In the genomic region with DNA sequence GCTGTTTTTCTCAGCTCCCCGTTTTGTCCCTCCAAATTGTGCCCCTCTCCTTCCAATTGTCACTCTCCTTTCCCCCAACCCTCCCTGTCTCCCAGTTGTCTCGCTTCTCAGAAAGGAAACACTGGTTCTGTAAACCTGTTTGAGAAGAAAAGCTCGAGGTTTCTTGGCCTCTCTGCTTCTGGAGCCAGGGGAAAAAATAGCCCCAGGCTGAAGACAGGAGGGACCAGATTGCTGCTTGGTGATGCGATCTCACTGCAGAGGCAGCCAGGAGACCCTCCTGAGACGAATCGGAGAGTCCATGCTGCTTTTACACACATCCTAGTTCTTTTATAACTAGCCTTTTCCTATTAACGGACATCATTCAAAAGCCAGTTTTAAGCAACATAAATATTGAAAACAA, we compare ENCODE assay signal across 22 cellular contexts. TPM values are rescaled to one million over a fixed set of nuclear protein-coding genes. Genes with fewer than 3 reads are reported as not detected.
DNase-seq lines count a peak whose midpoint lies in the region; TF ChIP-seq lines count a peak whose summit lies in the region.
"Had no signal": no experiment of that assay in that cellular context is flagged by ENCODE, and none has a peak within 500 bp of the region (broad histone marks: within the 10 kb centered on the region; RNA-seq: fewer than 3 reads in every experiment).

No MANE protein-coding gene starts in this region.

- no peak overlapping the region for H3K4me3 ChIP-seq in osteoblast (ENCODE audit: insufficient read depth, low read length)
- H3K4me3 ChIP-seq: Peyer's patch had no signal

- H3K27me3 Mint-ChIP-seq in glutamatergic neuron (ENCODE audit: unreplicated experiment) = peaks cover 3% of the 10 kb centered on the region

- no peaks in the 10 kb centered on the region for H3K36me3 ChIP-seq in osteoblast (ENCODE audit: insufficient read depth, low read length)
- H3K36me3 ChIP-seq: Peyer's patch had no signal

- no peak overlapping the region for H3K27ac Mint-ChIP-seq in glutamatergic neuron (ENCODE audit: unreplicated experiment)
- H3K27ac Mint-ChIP-seq: CD8-positive, alpha-beta T cell; H9 had no signal

- H2AFZ ChIP-seq in osteoblast (ENCODE audit: low read length) = peak overlapping the region; percentile 56

- peaks cover 9% of the 10 kb centered on the region for H3K4me1 Mint-ChIP-seq in glutamatergic neuron (ENCODE audit: low read depth, unreplicated experiment)

- no peaks in the 10 kb centered on the region for H4K20me1 ChIP-seq in osteoblast (ENCODE audit: insufficient read depth, low read length)

- CTCF ChIA-PET in HEK293T (lab: Yijun Ruan, JAX) = interaction anchor here (0.6 kb wide), 1 partner anchor 103 kb away, joined by 3 read pairs; no protein-coding TSS in a partner anchor

- DNase-seq in M059J (ENCODE audit: low read depth) = peak; percentile 42
- peak; percentile 43 for DNase-seq in glutamatergic neuron
- no peak for DNase-seq in osteoblast (ENCODE audit: insufficient read length, low spot score, missing footprints)
- DNase-seq in caudate nucleus (lab: John Stamatoyannopoulos, UW) = no peak
- no peak for DNase-seq in DMS 273 treated with DMSO at 0.1 percent for 48 hours (lab: John Stamatoyannopoulos, UW)
- DNase-seq in HEK293T (ENCODE audit: extremely low spot score) = no peak
- no peak for DNase-seq in CD1c-positive myeloid dendritic cell (ENCODE audit: extremely low spot score)
- DNase-seq: C1 segment of cervical spinal cord; CD8-positive, alpha-beta T cell; DMS79 treated with DMSO at 0.1 percent for 48 hours; H9; IMR-90; KG1; MM.1S; NCI-H2029; NCI-H446; NCI-H526; NCI-H82; OCI-M1; Peyer's patch; SHP77 treated with DMSO at 0.1 percent for 48 hours had no signal

- no peaks in the 10 kb centered on the region for H3K36me3 Mint-ChIP-seq in glutamatergic neuron (ENCODE audit: unreplicated experiment)
- H3K36me3 Mint-ChIP-seq: CD8-positive, alpha-beta T cell had no signal

- POLR2A ChIA-PET in HEK293T (lab: Yijun Ruan, JAX) = no interaction called here

- no peak overlapping the region for H3K27ac ChIP-seq in osteoblast (ENCODE audit: low read depth, low read length)
- H3K27ac ChIP-seq in caudate nucleus (ENCODE audit: low read depth, low read length) = no peak overlapping the region
- H3K27ac ChIP-seq: Peyer's patch had no signal

- H3K4me3 Mint-ChIP-seq in glutamatergic neuron (ENCODE audit: unreplicated experiment) = no peak overlapping the region
- H3K4me3 Mint-ChIP-seq: CD8-positive, alpha-beta T cell; H9 had no signal

- H3K27me3 ChIP-seq in osteoblast (ENCODE audit: insufficient read depth, low read length) = no peaks in the 10 kb centered on the region
- H3K27me3 ChIP-seq: Peyer's patch had no signal

- no peak overlapping the region for H3K4me2 ChIP-seq in osteoblast (ENCODE audit: insufficient read depth, low read length)

- H3K79me2 ChIP-seq in osteoblast (ENCODE audit: insufficient read depth, low read length) = no peaks in the 10 kb centered on the region

- H3K9me3 ChIP-seq in osteoblast (ENCODE audit: low read depth, low read length) = peaks cover 2% of the 10 kb centered on the region
- H3K9me3 ChIP-seq: Peyer's patch had no signal

- no peaks in the 10 kb centered on the region for H3K4me1 ChIP-seq in osteoblast (ENCODE audit: insufficient read depth, low read length)
- H3K4me1 ChIP-seq: Peyer's patch had no signal

- peaks cover 3% of the 10 kb centered on the region for H3K9me3 Mint-ChIP-seq in glutamatergic neuron (ENCODE audit: unreplicated experiment)

- TF ChIP-seq CTCF in glutamatergic neuron (IDR thresholded peaks at IDR 0.05; ENCODE audit: partially characterized antibody, unreplicated experiment) (no peak), osteoblast (IDR thresholded peaks at IDR 0.05; ENCODE audit: extremely low read depth, low read depth, low read length) (no peak)

TF ChIP-seq in HEK293T, 16 proteins besides CTCF, POLR2A, EP300 and RAD21:
- TF ChIP-seq NFRKB (IDR thresholded peaks at IDR 0.05) (no peak), ELF4 (IDR thresholded peaks at IDR 0.05) (no peak), L3MBTL2 (conservative IDR thresholded peaks at IDR 0.05) (no peak), HDGF (IDR thresholded peaks at IDR 0.05; ENCODE audit: borderline replicate concordance) (no peak), CTBP1 (IDR thresholded peaks at IDR 0.05; ENCODE audit: borderline replicate concordance) (no peak), SP1 (IDR thresholded peaks at IDR 0.05) (no peak), SUZ12 (IDR thresholded peaks at IDR 0.05) (no peak), FOXA1 (IDR thresholded peaks at IDR 0.05) (no peak), FOXM1 (IDR thresholded peaks at IDR 0.05; ENCODE audit: borderline replicate concordance) (no peak), LEF1 (IDR thresholded peaks at IDR 0.05; ENCODE audit: borderline replicate concordance) (no peak), ARNT (IDR thresholded peaks at IDR 0.05) (no peak), FOXK2 (IDR thresholded peaks at IDR 0.05) (no peak), ZNF384 (IDR thresholded peaks at IDR 0.05) (no peak), TARDBP (IDR thresholded peaks at IDR 0.05) (no peak), BHLHE40 (IDR thresholded peaks at IDR 0.05; ENCODE audit: borderline replicate concordance) (no peak)
- TF ChIP-seq, protein P1, sequence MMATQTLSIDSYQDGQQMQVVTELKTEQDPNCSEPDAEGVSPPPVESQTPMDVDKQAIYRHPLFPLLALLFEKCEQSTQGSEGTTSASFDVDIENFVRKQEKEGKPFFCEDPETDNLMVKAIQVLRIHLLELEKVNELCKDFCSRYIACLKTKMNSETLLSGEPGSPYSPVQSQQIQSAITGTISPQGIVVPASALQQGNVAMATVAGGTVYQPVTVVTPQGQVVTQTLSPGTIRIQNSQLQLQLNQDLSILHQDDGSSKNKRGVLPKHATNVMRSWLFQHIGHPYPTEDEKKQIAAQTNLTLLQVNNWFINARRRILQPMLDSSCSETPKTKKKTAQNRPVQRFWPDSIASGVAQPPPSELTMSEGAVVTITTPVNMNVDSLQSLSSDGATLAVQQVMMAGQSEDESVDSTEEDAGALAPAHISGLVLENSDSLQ (IDR thresholded peaks at IDR 0.05) = no peak
TF ChIP-seq in HEK293T: peak in this region for 0.

RNA-seq across cellular contexts. Expression of a gene that starts 21.2 kb away (rescaled TPM):
- total RNA-seq in M059J (2014; rRNA removed; shearing (Covaris generic)) = 0.15 TPM in 1 of 2 replicates, not detected in the other
- not detected for total RNA-seq in glutamatergic neuron (ENCODE audit: unreplicated experiment)
- total RNA-seq in osteoblast = not detected in 2 replicates
- total RNA-seq: A673; CD8-positive, alpha-beta T cell; H9; IMR-90; Peyer's patch had no signal

RNA-seq across cellular contexts. Expression of a gene that starts 51.0 kb away (rescaled TPM):
- total RNA-seq in M059J (2014; rRNA removed; shearing (Covaris generic)) = 0.27 and 1.0 TPM in 2 replicates
- total RNA-seq in glutamatergic neuron (ENCODE audit: unreplicated experiment) (not detected), osteoblast (under 0.01 TPM in 1 of 2 replicates, not detected in the other)
- total RNA-seq: CD8-positive, alpha-beta T cell; Peyer's patch had no signal

Comparison
In these comparisons a context has a peak if more than half of its experiments do, and no peak if none do; other contexts are left out.
1. DNase-seq: peak in M059J (single experiment) and glutamatergic neuron (single experiment); none in osteoblast (single experiment), caudate nucleus (0 of 61), DMS 273 treated with DMSO at 0.1 percent for 48 hours (single experiment), HEK293T (single experiment) and CD1c-positive myeloid dendritic cell (single experiment).